1 cellular context compared by ENCODE assay signal in genomic region chr6:149004664-149005063, GRCh38.
A peak's percentile ranks its signal among the peaks of the same experiment; 100 is the strongest.
TF ChIP-seq lines count a peak whose summit lies in the region.

No MANE protein-coding gene starts in this region.

TF ChIP-seq in HepG2, 621 proteins besides CTCF, POLR2A, EP300 and RAD21 (continued from another document and continues in another):
- TF ChIP-seq, protein P1, sequence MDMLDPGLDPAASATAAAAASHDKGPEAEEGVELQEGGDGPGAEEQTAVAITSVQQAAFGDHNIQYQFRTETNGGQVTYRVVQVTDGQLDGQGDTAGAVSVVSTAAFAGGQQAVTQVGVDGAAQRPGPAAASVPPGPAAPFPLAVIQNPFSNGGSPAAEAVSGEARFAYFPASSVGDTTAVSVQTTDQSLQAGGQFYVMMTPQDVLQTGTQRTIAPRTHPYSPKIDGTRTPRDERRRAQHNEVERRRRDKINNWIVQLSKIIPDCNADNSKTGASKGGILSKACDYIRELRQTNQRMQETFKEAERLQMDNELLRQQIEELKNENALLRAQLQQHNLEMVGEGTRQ (IDR thresholded peaks at IDR 0.05; ENCODE audit: low read depth, low read length), result peak; percentile 35; the same call in 1 of the 2 replicates
- TF ChIP-seq, protein P1 (CRISPR knock-in tag; IDR thresholded peaks at IDR 0.05; ENCODE audit: borderline replicate concordance), result peak; percentile 50; the same call in 1 of the 2 replicates
- TF ChIP-seq ATF2 (CRISPR knock-in tag; IDR thresholded peaks at IDR 0.05) (no peak), TP53 (CRISPR knock-in tag; conservative IDR thresholded peaks at IDR 0.05) (no peak), ZFX (CRISPR knock-in tag; IDR thresholded peaks at IDR 0.05; ENCODE audit: low read depth) (no peak), NR2C2 (CRISPR knock-in tag; IDR thresholded peaks at IDR 0.05; ENCODE audit: borderline replicate concordance) (peak; percentile 64), GATAD2A (CRISPR knock-in tag; IDR thresholded peaks at IDR 0.05) (peak; percentile 39; the same call in 1 of the 2 replicates), TRIM24 (CRISPR knock-in tag; IDR thresholded peaks at IDR 0.05) (no peak), ZNF747 (CRISPR knock-in tag; IDR thresholded peaks at IDR 0.05; ENCODE audit: borderline replicate concordance) (no peak), ZNF12 (CRISPR knock-in tag; IDR thresholded peaks at IDR 0.05) (no peak), MED1 (CRISPR knock-in tag; IDR thresholded peaks at IDR 0.05) (peak; percentile 37; the same call in 1 of the 2 replicates), ZNF644 (CRISPR knock-in tag; IDR thresholded peaks at IDR 0.05; ENCODE audit: low read depth) (0 out of 2 replicates have a peak, but pooled peaks have one; percentile 12), RFXAP (CRISPR knock-in tag; IDR thresholded peaks at IDR 0.05; ENCODE audit: borderline replicate concordance) (no peak), NR2F6 (IDR thresholded peaks at IDR 0.05) (peak; percentile 85), NR2F6 (CRISPR knock-in tag; IDR thresholded peaks at IDR 0.05) (peak; percentile 90)
- TF ChIP-seq, protein P2, sequence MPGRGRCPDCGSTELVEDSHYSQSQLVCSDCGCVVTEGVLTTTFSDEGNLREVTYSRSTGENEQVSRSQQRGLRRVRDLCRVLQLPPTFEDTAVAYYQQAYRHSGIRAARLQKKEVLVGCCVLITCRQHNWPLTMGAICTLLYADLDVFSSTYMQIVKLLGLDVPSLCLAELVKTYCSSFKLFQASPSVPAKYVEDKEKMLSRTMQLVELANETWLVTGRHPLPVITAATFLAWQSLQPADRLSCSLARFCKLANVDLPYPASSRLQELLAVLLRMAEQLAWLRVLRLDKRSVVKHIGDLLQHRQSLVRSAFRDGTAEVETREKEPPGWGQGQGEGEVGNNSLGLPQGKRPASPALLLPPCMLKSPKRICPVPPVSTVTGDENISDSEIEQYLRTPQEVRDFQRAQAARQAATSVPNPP (CRISPR knock-in tag; IDR thresholded peaks at IDR 0.05), result no peak
- TF ChIP-seq, protein P3, sequence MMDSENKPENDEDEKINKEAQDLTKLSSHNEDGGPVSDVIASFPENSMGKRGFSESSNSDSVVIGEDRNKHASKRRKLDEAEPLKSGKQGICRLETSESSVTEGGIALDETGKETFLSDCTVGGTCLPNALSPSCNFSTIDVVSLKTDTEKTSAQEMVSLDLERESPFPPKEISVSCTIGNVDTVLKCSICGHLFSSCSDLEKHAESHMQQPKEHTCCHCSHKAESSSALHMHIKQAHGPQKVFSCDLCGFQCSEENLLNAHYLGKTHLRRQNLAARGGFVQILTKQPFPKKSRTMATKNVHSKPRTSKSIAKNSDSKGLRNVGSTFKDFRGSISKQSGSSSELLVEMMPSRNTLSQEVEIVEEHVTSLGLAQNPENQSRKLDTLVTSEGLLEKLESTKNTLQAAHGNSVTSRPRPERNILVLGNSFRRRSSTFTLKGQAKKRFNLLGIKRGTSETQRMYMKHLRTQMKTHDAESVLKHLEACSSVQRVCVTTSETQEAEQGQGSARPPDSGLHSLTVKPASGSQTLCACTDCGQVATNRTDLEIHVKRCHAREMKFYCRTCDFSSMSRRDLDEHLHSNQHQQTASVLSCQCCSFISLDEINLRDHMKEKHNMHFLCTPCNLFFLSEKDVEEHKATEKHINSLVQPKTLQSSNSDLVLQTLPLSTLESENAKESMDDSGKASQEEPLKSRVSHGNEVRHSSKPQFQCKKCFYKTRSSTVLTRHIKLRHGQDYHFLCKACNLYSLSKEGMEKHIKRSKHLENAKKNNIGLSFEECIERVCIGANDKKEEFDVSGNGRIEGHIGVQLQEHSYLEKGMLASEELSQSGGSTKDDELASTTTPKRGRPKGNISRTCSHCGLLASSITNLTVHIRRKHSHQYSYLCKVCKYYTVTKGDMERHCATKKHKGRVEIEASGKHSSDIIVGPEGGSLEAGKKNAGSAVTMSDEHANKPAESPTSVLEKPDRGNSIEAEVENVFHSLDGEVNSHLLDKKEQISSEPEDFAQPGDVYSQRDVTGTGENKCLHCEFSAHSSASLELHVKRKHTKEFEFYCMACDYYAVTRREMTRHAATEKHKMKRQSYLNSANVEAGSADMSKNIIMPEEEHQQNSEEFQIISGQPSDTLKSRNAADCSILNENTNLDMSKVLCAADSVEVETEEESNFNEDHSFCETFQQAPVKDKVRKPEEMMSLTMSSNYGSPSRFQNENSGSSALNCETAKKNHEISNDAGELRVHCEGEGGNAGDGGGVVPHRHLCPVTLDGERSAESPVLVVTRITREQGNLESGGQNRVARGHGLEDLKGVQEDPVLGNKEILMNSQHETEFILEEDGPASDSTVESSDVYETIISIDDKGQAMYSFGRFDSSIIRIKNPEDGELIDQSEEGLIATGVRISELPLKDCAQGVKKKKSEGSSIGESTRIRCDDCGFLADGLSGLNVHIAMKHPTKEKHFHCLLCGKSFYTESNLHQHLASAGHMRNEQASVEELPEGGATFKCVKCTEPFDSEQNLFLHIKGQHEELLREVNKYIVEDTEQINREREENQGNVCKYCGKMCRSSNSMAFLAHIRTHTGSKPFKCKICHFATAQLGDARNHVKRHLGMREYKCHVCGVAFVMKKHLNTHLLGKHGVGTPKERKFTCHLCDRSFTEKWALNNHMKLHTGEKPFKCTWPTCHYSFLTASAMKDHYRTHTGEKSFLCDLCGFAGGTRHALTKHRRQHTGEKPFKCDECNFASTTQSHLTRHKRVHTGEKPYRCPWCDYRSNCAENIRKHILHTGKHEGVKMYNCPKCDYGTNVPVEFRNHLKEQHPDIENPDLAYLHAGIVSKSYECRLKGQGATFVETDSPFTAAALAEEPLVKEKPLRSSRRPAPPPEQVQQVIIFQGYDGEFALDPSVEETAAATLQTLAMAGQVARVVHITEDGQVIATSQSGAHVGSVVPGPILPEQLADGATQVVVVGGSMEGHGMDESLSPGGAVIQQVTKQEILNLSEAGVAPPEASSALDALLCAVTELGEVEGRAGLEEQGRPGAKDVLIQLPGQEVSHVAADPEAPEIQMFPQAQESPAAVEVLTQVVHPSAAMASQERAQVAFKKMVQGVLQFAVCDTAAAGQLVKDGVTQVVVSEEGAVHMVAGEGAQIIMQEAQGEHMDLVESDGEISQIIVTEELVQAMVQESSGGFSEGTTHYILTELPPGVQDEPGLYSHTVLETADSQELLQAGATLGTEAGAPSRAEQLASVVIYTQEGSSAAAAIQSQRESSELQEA (CRISPR knock-in tag; IDR thresholded peaks at IDR 0.05; ENCODE audit: not compliant biosample characterization), result no peak
- TF ChIP-seq, protein P4, sequence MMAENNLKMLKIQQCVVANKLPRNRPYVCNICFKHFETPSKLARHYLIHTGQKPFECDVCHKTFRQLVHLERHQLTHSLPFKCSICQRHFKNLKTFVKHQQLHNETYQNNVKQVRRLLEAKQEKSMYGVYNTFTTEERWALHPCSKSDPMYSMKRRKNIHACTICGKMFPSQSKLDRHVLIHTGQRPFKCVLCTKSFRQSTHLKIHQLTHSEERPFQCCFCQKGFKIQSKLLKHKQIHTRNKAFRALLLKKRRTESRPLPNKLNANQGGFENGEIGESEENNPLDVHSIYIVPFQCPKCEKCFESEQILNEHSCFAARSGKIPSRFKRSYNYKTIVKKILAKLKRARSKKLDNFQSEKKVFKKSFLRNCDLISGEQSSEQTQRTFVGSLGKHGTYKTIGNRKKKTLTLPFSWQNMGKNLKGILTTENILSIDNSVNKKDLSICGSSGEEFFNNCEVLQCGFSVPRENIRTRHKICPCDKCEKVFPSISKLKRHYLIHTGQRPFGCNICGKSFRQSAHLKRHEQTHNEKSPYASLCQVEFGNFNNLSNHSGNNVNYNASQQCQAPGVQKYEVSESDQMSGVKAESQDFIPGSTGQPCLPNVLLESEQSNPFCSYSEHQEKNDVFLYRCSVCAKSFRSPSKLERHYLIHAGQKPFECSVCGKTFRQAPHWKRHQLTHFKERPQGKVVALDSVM (CRISPR knock-in tag; IDR thresholded peaks at IDR 0.05), result peak; percentile 88
- TF ChIP-seq, protein P5, sequence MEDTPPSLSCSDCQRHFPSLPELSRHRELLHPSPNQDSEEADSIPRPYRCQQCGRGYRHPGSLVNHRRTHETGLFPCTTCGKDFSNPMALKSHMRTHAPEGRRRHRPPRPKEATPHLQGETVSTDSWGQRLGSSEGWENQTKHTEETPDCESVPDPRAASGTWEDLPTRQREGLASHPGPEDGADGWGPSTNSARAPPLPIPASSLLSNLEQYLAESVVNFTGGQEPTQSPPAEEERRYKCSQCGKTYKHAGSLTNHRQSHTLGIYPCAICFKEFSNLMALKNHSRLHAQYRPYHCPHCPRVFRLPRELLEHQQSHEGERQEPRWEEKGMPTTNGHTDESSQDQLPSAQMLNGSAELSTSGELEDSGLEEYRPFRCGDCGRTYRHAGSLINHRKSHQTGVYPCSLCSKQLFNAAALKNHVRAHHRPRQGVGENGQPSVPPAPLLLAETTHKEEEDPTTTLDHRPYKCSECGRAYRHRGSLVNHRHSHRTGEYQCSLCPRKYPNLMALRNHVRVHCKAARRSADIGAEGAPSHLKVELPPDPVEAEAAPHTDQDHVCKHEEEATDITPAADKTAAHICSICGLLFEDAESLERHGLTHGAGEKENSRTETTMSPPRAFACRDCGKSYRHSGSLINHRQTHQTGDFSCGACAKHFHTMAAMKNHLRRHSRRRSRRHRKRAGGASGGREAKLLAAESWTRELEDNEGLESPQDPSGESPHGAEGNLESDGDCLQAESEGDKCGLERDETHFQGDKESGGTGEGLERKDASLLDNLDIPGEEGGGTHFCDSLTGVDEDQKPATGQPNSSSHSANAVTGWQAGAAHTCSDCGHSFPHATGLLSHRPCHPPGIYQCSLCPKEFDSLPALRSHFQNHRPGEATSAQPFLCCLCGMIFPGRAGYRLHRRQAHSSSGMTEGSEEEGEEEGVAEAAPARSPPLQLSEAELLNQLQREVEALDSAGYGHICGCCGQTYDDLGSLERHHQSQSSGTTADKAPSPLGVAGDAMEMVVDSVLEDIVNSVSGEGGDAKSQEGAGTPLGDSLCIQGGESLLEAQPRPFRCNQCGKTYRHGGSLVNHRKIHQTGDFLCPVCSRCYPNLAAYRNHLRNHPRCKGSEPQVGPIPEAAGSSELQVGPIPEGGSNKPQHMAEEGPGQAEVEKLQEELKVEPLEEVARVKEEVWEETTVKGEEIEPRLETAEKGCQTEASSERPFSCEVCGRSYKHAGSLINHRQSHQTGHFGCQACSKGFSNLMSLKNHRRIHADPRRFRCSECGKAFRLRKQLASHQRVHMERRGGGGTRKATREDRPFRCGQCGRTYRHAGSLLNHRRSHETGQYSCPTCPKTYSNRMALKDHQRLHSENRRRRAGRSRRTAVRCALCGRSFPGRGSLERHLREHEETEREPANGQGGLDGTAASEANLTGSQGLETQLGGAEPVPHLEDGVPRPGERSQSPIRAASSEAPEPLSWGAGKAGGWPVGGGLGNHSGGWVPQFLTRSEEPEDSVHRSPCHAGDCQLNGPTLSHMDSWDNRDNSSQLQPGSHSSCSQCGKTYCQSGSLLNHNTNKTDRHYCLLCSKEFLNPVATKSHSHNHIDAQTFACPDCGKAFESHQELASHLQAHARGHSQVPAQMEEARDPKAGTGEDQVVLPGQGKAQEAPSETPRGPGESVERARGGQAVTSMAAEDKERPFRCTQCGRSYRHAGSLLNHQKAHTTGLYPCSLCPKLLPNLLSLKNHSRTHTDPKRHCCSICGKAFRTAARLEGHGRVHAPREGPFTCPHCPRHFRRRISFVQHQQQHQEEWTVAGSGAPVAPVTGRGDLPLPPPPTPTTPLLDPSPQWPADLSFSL (CRISPR knock-in tag; IDR thresholded peaks at IDR 0.05), result peak; percentile 14; the same call in 1 of the 2 replicates
- TF ChIP-seq, protein P6, sequence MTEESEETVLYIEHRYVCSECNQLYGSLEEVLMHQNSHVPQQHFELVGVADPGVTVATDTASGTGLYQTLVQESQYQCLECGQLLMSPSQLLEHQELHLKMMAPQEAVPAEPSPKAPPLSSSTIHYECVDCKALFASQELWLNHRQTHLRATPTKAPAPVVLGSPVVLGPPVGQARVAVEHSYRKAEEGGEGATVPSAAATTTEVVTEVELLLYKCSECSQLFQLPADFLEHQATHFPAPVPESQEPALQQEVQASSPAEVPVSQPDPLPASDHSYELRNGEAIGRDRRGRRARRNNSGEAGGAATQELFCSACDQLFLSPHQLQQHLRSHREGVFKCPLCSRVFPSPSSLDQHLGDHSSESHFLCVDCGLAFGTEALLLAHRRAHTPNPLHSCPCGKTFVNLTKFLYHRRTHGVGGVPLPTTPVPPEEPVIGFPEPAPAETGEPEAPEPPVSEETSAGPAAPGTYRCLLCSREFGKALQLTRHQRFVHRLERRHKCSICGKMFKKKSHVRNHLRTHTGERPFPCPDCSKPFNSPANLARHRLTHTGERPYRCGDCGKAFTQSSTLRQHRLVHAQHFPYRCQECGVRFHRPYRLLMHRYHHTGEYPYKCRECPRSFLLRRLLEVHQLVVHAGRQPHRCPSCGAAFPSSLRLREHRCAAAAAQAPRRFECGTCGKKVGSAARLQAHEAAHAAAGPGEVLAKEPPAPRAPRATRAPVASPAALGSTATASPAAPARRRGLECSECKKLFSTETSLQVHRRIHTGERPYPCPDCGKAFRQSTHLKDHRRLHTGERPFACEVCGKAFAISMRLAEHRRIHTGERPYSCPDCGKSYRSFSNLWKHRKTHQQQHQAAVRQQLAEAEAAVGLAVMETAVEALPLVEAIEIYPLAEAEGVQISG (CRISPR knock-in tag; IDR thresholded peaks at IDR 0.05), result 0 out of 2 replicates have a peak, but pooled peaks have one; percentile 35
